ENCODE assay signal across 1 cellular context in genomic region chr19:29260477-29261317, GRCh38.
A peak's percentile ranks its signal among the peaks of the same experiment; 100 is the strongest.
TF ChIP-seq lines count a peak whose summit lies in the region.

No MANE protein-coding gene starts in this region.

TF ChIP-seq in H1, 55 proteins besides CTCF, POLR2A, EP300 and RAD21:
- TF ChIP-seq SRF (IDR thresholded peaks at IDR 0.05; ENCODE audit: low read depth, low read length), result no peak
- TF ChIP-seq CBX5 (IDR thresholded peaks at IDR 0.05; ENCODE audit: low read depth, low read length), result no peak
- peak; percentile 97 for TF ChIP-seq CEBPB (IDR thresholded peaks at IDR 0.05; ENCODE audit: low read depth, low read length)
- TF ChIP-seq RFX5 (IDR thresholded peaks at IDR 0.05; ENCODE audit: borderline replicate concordance, low read depth, low read length), result no peak
- TF ChIP-seq RBBP5 (IDR thresholded peaks at IDR 0.05; ENCODE audit: borderline replicate concordance, low read depth, low read length), result no peak
- no peak for TF ChIP-seq RXRA (IDR thresholded peaks at IDR 0.05; ENCODE audit: insufficient read depth, low read depth, low read length)
- no peak for TF ChIP-seq PHF8 (conservative IDR thresholded peaks at IDR 0.05; ENCODE audit: low read depth, low read length)
- TF ChIP-seq JUN (IDR thresholded peaks at IDR 0.05; ENCODE audit: low read depth, low read length), result no peak
- no peak for TF ChIP-seq BRCA1 (IDR thresholded peaks at IDR 0.05; ENCODE audit: low read depth, low read length)
- TF ChIP-seq USF2 (IDR thresholded peaks at IDR 0.05; ENCODE audit: low read length), result no peak
- TF ChIP-seq CTBP2 (IDR thresholded peaks at IDR 0.05; ENCODE audit: borderline replicate concordance, insufficient read depth, insufficient read length, low read length), result no peak
- TF ChIP-seq ATF2 (IDR thresholded peaks at IDR 0.05; ENCODE audit: low read length), result no peak
- TF ChIP-seq ASH2L (IDR thresholded peaks at IDR 0.05; ENCODE audit: low read length), result no peak
- TF ChIP-seq NANOG (IDR thresholded peaks at IDR 0.05; ENCODE audit: insufficient read depth, low read depth, low read length, poor library complexity, severe bottlenecking), result peak; percentile 48
